In the genomic region with DNA sequence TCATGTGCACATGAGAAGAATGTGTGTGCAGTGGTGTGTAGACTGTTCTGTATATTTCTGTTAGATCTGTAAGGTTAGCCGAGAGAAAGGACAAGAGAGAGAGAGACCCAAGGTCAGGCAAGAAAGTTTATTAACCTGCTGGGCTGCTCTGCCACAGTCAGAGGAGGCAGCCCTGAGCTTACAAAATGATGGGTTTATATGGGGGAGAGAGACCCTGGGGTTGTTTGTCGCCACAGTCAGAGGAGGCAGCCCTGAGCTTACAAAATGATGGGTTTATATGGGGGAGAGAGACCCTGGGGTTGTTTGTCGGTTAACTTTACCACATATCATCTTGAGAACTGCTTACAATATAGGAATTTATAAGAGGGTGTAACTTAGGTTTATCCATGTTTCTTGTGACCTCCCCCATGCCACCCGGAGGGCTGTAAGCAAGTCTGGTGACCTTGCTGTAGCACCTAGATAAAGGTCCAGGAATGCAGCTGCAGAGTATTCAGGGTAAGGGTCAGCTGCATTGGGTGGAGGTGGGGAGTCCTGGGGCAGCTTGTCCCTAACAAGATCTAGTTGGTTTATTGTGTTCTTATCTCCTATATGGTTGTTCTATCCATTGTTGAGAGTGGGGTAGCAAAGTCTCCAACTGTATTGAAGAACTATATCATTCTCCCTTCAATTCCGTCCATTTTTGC, we compare ENCODE assay signal across 29 cellular contexts.
"Had no signal": no experiment of that assay in that cellular context is flagged by ENCODE, and none has a peak within 500 bp of the region (broad histone marks: within the 10 kb centered on the region; RNA-seq: fewer than 3 reads in every experiment).

No MANE protein-coding gene starts in this region.

- H3K36me3 ChIP-seq: breast epithelium, heart right ventricle, left lung, neutrophil, ovary, sigmoid colon, vagina had no signal

- H3K4me3 ChIP-seq: breast epithelium, heart right ventricle, left lung, ovary, sigmoid colon, testis, vagina had no signal

- H3K4me1 Mint-ChIP-seq: activated naive CD8-positive, alpha-beta T cell treated with anti-CD3 and anti-CD28 coated beads, Interleukin-2, amount 10 ng/mL, durations not matched to agents 7 days and 5 days; immature natural killer cell had no signal

- H3K27me3 ChIP-seq: breast epithelium, left lung, ovary, sigmoid colon, testis, vagina had no signal

- H3K4me1 ChIP-seq: breast epithelium, left lung, testis, vagina had no signal

- H3K4me3 Mint-ChIP-seq: activated CD4-positive, alpha-beta memory T cell treated with anti-CD3 and anti-CD28 coated beads for 36 hours; activated naive CD4-positive, alpha-beta T cell treated with anti-CD3 and anti-CD28 coated beads for 36 hours; activated naive CD8-positive, alpha-beta T cell treated with anti-CD3 and anti-CD28 coated beads, Interleukin-2, amount 10 ng/mL, durations not matched to agents 7 days and 5 days; immature natural killer cell; nephron; T-helper 1 cell treated with Interleukin-12 subunit alpha and Interleukin-12 subunit beta and Interleukin-4 antibody, amounts not matched to agents 30 μg/mL and 1 μg/mL, for 36 hours; type B pancreatic cell had no signal

- DNase-seq: activated CD4-positive, alpha-beta memory T cell treated with anti-CD3 and anti-CD28 coated beads for 36 hours; activated CD4-positive, alpha-beta T cell treated with anti-CD3 and anti-CD28 coated beads for 4 hours; activated CD4-positive, CD25-positive, alpha-beta regulatory T cell; activated naive CD4-positive, alpha-beta T cell treated with anti-CD3 and anti-CD28 coated beads for 36 hours; activated naive CD8-positive, alpha-beta T cell treated with anti-CD3 and anti-CD28 coated beads, Interleukin-2, amount 10 ng/mL, durations not matched to agents 7 days and 5 days; activated T-cell treated with anti-CD3 and anti-CD28 coated beads, Interleukin-2, amount 50 U/mL, for 48 hours; amniotic stem cell; cerebellar nuclear complex; cortex of kidney; foreskin fibroblast; heart right ventricle; immature natural killer cell; kidney glomerular epithelial cell; left lung; mammary epithelial cell; ovary; sigmoid colon; stimulated activated CD4-positive, alpha-beta T cell treated with anti-CD3 and anti-CD28 coated beads, Interleukin-2, amount 100 ng/mL, for 48 hours; stimulated activated CD8-positive, alpha-beta memory T cell treated with anti-CD3 and anti-CD28 coated beads, Interleukin-4, amount 100 ng/mL, for 48 hours; stimulated activated naive CD4-positive, alpha-beta T cell; T1000; testis had no signal

- H3K27ac ChIP-seq: breast epithelium, epithelial cell of prostate, heart right ventricle, left lung, neutrophil, ovary, sigmoid colon, testis, vagina had no signal

- H3K27ac Mint-ChIP-seq: activated CD4-positive, alpha-beta memory T cell treated with anti-CD3 and anti-CD28 coated beads for 36 hours; activated naive CD4-positive, alpha-beta T cell treated with anti-CD3 and anti-CD28 coated beads for 36 hours; activated naive CD8-positive, alpha-beta T cell treated with anti-CD3 and anti-CD28 coated beads, Interleukin-2, amount 10 ng/mL, durations not matched to agents 7 days and 5 days; immature natural killer cell; T-helper 1 cell treated with Interleukin-12 subunit alpha and Interleukin-12 subunit beta and Interleukin-4 antibody, amounts not matched to agents 30 μg/mL and 1 μg/mL, for 36 hours; type B pancreatic cell had no signal

- ATAC-seq: left lung had no signal

- H3K9me3 ChIP-seq: ovary, testis, vagina had no signal

- H3K27me3 Mint-ChIP-seq: type B pancreatic cell had no signal
